10 cellular contexts compared by ENCODE assay signal in genomic region chr2:50613161-50613560, GRCh38.
"Had no signal": no experiment of that assay in that cellular context is flagged by ENCODE, and none has a peak within 500 bp of the region (broad histone marks: within the 10 kb centered on the region; RNA-seq: fewer than 3 reads in every experiment).

No MANE protein-coding gene starts in this region.

- H3K27ac Mint-ChIP-seq: activated naive CD4-positive, alpha-beta T cell treated with anti-CD3 and anti-CD28 coated beads, Interleukin-2, amount 50 U/mL, for 72 hours had no signal

- H3K27ac ChIP-seq: coronary artery, vagina had no signal

- H3K27me3 ChIP-seq: vagina had no signal

- H3K36me3 ChIP-seq: vagina had no signal

- FAIRE-seq: TTC549 had no signal

- H3K4me3 Mint-ChIP-seq: activated T-cell treated with anti-CD3 and anti-CD28 coated beads, Interleukin-2, amount 50 U/mL, for 4 hours had no signal

- H3K9me3 ChIP-seq: vagina had no signal

- DNase-seq: activated CD4-positive, CD25-positive, alpha-beta regulatory T cell; activated effector memory CD4-positive, alpha-beta T cell treated with anti-CD3 and anti-CD28 coated beads, Interleukin-2, amount 50 U/mL, for 16 hours; activated T-cell treated with anti-CD3 and anti-CD28 coated beads, Interleukin-2, amount 50 U/mL, for 4 hours; caudate nucleus; effector CD4-positive, alpha-beta T cell; T-helper 2 cell had no signal

- H3K4me1 ChIP-seq: vagina had no signal

- H3K4me3 ChIP-seq: coronary artery, vagina had no signal

- H3K36me3 Mint-ChIP-seq: activated naive CD4-positive, alpha-beta T cell treated with anti-CD3 and anti-CD28 coated beads, Interleukin-2, amount 50 U/mL, for 72 hours had no signal
